ENCODE assay signal across 8 cellular contexts in the genomic region with DNA sequence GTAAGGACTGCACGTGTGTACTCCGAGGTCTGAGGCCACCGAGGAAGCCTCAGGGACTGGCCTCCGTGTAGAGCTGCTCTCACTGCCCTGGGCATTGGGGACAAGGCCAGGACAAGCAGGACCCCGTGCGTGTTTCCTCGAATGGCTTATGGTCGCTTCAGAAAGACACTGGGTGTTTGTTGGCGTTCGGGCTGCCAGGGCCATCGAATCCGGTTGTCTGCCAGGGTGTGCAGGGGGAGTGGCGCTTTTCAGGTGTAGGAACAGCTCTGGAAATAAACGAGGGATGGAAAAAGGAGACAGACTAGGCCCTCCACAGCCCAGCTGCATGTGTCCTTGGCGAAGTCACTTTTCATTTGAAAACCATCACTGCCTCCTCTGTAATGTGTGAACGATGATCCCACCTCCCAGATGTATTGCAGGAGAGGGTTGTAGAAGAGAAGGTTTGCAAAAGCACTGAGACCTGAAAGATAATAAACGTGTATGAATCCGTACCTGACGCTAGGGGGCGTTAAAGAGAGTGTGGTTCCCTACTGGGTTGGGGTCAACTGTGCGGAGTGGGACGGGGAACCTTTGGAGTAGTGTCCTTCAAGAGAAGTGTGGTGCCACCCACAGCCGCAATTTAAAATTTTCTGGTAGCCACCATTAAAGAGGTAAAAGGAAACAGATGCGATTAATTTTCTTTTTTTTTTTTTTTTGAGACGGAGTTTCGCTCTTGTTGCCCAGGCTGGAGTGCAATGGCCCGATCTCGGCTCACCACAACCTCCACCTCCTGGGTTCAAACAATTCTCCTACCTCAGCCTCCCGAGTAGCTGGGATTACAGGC. TPM values are rescaled to one million over a fixed set of nuclear protein-coding genes. Genes with fewer than 3 reads are reported as not detected.
DNase-seq lines count a peak whose midpoint lies in the region; ATAC-seq and TF ChIP-seq lines count a peak whose summit lies in the region.

No MANE protein-coding gene starts in this region.

- peaks cover 8% of the 10 kb centered on the region; the same call in 1 of the 2 replicates for H3K27me3 ChIP-seq in KMS-11 (ENCODE audit: insufficient read depth, low read depth)

- 58 to 65% methylated on average over 29 of the region's 29 CpGs for WGBS in lower leg skin, 2 donors

- H3K4me3 ChIP-seq in KMS-11 (IDR thresholded peaks at IDR 0.05; ENCODE audit: insufficient read depth, low read depth, low read length) (no peak overlapping the region), fibroblast of mammary gland (ENCODE audit: control insufficient read depth, low read depth, low read length) (no peak overlapping the region), lower leg skin (ENCODE audit: low read depth, poor library complexity, severe bottlenecking) (no peak overlapping the region)

- H3K9ac ChIP-seq in KMS-11 = no peak overlapping the region

- H3K79me2 ChIP-seq in KMS-11 (ENCODE audit: insufficient read depth, low read depth) = no peaks in the 10 kb centered on the region

- no peak overlapping the region for H2AFZ ChIP-seq in KMS-11 (ENCODE audit: low read depth)

- no peak for ATAC-seq in GM21786 (IDR thresholded peaks at IDR 0.05; ENCODE audit: unreplicated experiment)

- H3K36me3 ChIP-seq in KMS-11 (ENCODE audit: insufficient read depth) = no peaks in the 10 kb centered on the region

- peaks cover 11% of the 10 kb centered on the region for H3K4me1 ChIP-seq in KMS-11 (ENCODE audit: low read depth, poor library complexity, severe bottlenecking)

- no peaks in the 10 kb centered on the region for H4K20me1 ChIP-seq in KMS-11 (ENCODE audit: insufficient read depth)

- TF ChIP-seq POLR2A in lower leg skin (IDR thresholded peaks at IDR 0.05) = no peak

- intact Hi-C loops in lower leg skin (cut with DNase I; ENCODE audit: low total_unique reads) = no loop called here

- peak; percentile 72 for TF ChIP-seq CTCF in KMS-11 (conservative IDR thresholded peaks at IDR 0.05; ENCODE audit: low read depth, low read length)
- peak; percentile 67 for TF ChIP-seq CTCF in fibroblast of mammary gland (conservative IDR thresholded peaks at IDR 0.05; ENCODE audit: control insufficient read depth, insufficient read depth, low read depth, low read length)
- TF ChIP-seq CTCF in lower leg skin (IDR thresholded peaks at IDR 0.05) = no peak

- no peak overlapping the region for H3K4me2 ChIP-seq in KMS-11

- no peak overlapping the region for H3K27ac ChIP-seq in KMS-11

- DNase-seq in EH (ENCODE audit: low read depth) = peak; percentile 42
- peak; percentile 34 to 49 for DNase-seq in activated CD4-positive, alpha-beta T cell treated with anti-CD3 and anti-CD28 coated beads for 4 hours
- peak; percentile 39 for DNase-seq in fibroblast of mammary gland (ENCODE audit: low read depth)
- peak; percentile 43 to 62 for DNase-seq in stimulated activated CD4-positive, alpha-beta T cell treated with anti-CD3 and anti-CD28 coated beads, Interleukin-2, amount 100 ng/mL, for 24 hours
- DNase-seq in lower leg skin (ENCODE audit: low spot score in 2 of 2) = no peak
- DNase-seq in DMS153 treated with DMSO at 0.1 percent for 48 hours (lab: John Stamatoyannopoulos, UW; ENCODE audit: unreplicated experiment) = no peak

RNA-seq across cellular contexts. Expression of gene ZSCAN10, which starts 2.1 kb away (rescaled TPM):
- not detected for total RNA-seq in lower leg skin

RNA-seq across cellular contexts. Expression of gene ZNF205, which starts 11.2 kb away (rescaled TPM):
- total RNA-seq in lower leg skin = 10 to 100 TPM; 15.1 to 25.3 (median 18.5) TPM

RNA-seq across cellular contexts. Expression of gene ZNF213, which starts 33.6 kb away (rescaled TPM):
- 10 to 100 TPM; 10.7 to 18.0 (median 14.6) TPM for total RNA-seq in lower leg skin

RNA-seq across cellular contexts. Expression of gene IL32, which starts 35.8 kb away (rescaled TPM):
- 1 to 10 TPM in 3 of 4 donors, under 1 TPM in 1; 0.80 to 7.2 (median 5.1) TPM for total RNA-seq in lower leg skin

RNA-seq across cellular contexts. Expression of gene MMP25, which starts 54.9 kb away (rescaled TPM):
- total RNA-seq in lower leg skin = under 1 TPM in 3 of 4 donors, not detected in 1; 0.30 to 0.81 (median 0.49) TPM

Comparison
In these comparisons a context has a peak if more than half of its experiments do, and no peak if none do; other contexts are left out.
1. DNase-seq: peak in EH (single experiment), activated CD4-positive, alpha-beta T cell treated with anti-CD3 and anti-CD28 coated beads for 4 hours (2 of 2), fibroblast of mammary gland (single experiment) and stimulated activated CD4-positive, alpha-beta T cell treated with anti-CD3 and anti-CD28 coated beads, Interleukin-2, amount 100 ng/mL, for 24 hours (2 of 2); none in lower leg skin (0 of 2) and DMS153 treated with DMSO at 0.1 percent for 48 hours (single experiment).
2. CTCF ChIP-seq: peak in KMS-11 (single experiment) and fibroblast of mammary gland (single experiment); none in lower leg skin (0 of 3).